In genomic region chr10:50250058-50250854, GRCh38 we compare ENCODE assay signal across 30 cellular contexts.
"Had no signal": no experiment of that assay in that cellular context is flagged by ENCODE, and none has a peak within 500 bp of the region (broad histone marks: within the 10 kb centered on the region; RNA-seq: fewer than 3 reads in every experiment).

No MANE protein-coding gene starts in this region.

- H3K4me1 ChIP-seq: ascending aorta had no signal

- H3K36me3 ChIP-seq: ascending aorta, cardiac muscle cell, Peyer's patch, WERI-Rb-1 had no signal

- H3K4me3 ChIP-seq: ascending aorta, cardiac muscle cell, Peyer's patch had no signal

- ATAC-seq: activated T-cell treated with anti-CD3 and anti-CD28 coated beads, Interleukin-2, amount 50 U/mL, for 72 hours; PC-3 had no signal

- H3K9me3 ChIP-seq: ascending aorta, Peyer's patch had no signal

- H3K27me3 ChIP-seq: ascending aorta, Peyer's patch had no signal

- H3K27ac ChIP-seq: ascending aorta, cardiac muscle cell, WERI-Rb-1 had no signal

- DNase-seq: activated CD4-positive, alpha-beta memory T cell treated with anti-CD3 and anti-CD28 coated beads, Interleukin-2, amount 10 ng/mL, durations not matched to agents 7 days and 5 days; activated CD4-positive, alpha-beta T cell treated with anti-CD3 and anti-CD28 coated beads for 1 hour; activated CD4-positive, alpha-beta T cell treated with anti-CD3 and anti-CD28 coated beads for 48 hours; activated CD4-positive, CD25-positive, alpha-beta regulatory T cell; activated gamma-delta T cell; activated naive CD4-positive, alpha-beta T cell treated with Interleukin-2 at 50 U/mL for 16 hours; activated naive CD8-positive, alpha-beta T cell treated with anti-CD3 and anti-CD28 coated beads, Interleukin-2, amount 10 ng/mL, durations not matched to agents 7 days and 5 days; activated T-cell treated with anti-CD3 and anti-CD28 coated beads, Interleukin-2, amount 50 U/mL, for 1 hour; activated T-cell treated with anti-CD3 and anti-CD28 coated beads, Interleukin-2, amount 50 U/mL, for 72 hours; amygdala; MM.1S; MV-4-11; NCI-H1092; NCI-H1436 treated with DMSO at 0.1 percent for 48 hours; NCI-H1694 treated with DMSO at 0.1 percent for 48 hours; NCI-H2029; NCI-H345; NCI-H524 treated with DMSO at 0.1 percent for 48 hours; NK-92 treated with Interleukin-12 subunit alpha and Interleukin-12 subunit beta, amount 100 ng/mL, for 24 hours; PC-3; Peyer's patch; RPMI8226; SIG-M5; SW 1271; T-helper 1 cell; T-helper 2 cell; T-helper 9 cell; WERI-Rb-1 had no signal
